In the genomic region with DNA sequence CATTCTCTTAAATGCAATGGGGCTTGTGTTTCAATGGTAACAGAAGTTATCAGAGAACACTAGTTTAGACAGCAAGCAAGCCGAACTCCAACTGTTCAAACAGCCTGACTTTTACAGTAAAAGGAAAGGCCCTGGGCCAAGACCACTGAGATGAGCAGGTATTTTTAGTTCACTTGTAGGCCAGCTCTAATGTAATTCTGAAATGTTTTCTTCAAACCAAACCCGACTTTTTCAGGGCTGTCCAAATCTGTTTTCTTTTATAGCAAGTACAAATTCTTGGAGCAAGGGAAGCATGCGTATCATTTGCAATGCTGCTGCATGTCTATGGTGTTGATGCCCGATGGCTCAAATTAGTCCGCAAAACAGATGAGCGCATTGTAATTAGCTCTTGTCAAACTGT, we compare ENCODE assay signal across 27 cellular contexts.
"Had no signal": no experiment of that assay in that cellular context is flagged by ENCODE, and none has a peak within 500 bp of the region (broad histone marks: within the 10 kb centered on the region; RNA-seq: fewer than 3 reads in every experiment).

No MANE protein-coding gene starts in this region.

- FAIRE-seq: islet of Langerhans, kidney, pancreas had no signal

- DNase-seq: hypothalamus; immature natural killer cell; kidney; left colon; left lung; lower lobe of right lung; mammary epithelial cell; mesenchymal stem cell; naive thymus-derived CD8-positive, alpha-beta T cell; nucleus accumbens; pancreas; posterior cingulate gyrus; retina; right cardiac atrium; stimulated activated CD4-positive, alpha-beta T cell treated with anti-CD3 and anti-CD28 coated beads, Interleukin-12 subunit alpha, Interleukin-12 subunit beta, amount 100 ng/mL, for 4 hours; stimulated activated CD4-positive, alpha-beta T cell treated with anti-CD3 and anti-CD28 coated beads, Interleukin-15, amount 100 ng/mL, for 24 hours; stimulated activated CD4-positive, alpha-beta T cell treated with anti-CD3 and anti-CD28 coated beads, Interleukin-2, amount 100 ng/mL, for 24 hours; stimulated activated CD4-positive, alpha-beta T cell treated with anti-CD3 and anti-CD28 coated beads, Interleukin-4, amount 100 ng/mL, for 1 hour; stimulated activated naive B cell treated with anti-CD40 and anti-IgM and Interleukin-4, amounts not matched to agents 10 μg/mL and 1 μg/mL and 100 μg/mL, for 72 hours; stimulated activated naive CD8-positive, alpha-beta T cell treated with anti-CD3 and anti-CD28 coated beads, Interleukin-15, Interleukin-2, amounts not matched to agents 100 U/mL and 50 U/mL, for 24 hours; stomach; testis; thyroid gland; transverse colon; upper lobe of left lung had no signal

- ATAC-seq: left colon; left lung; lower lobe of right lung; naive thymus-derived CD8-positive, alpha-beta T cell; pancreas; right cardiac atrium; sciatic nerve; stimulated activated naive B cell treated with anti-CD40 and anti-IgM and Interleukin-4, amounts not matched to agents 10 μg/mL and 1 μg/mL and 100 μg/mL, for 72 hours; stimulated activated naive CD8-positive, alpha-beta T cell treated with anti-CD3 and anti-CD28 coated beads, Interleukin-15, Interleukin-2, amounts not matched to agents 100 U/mL and 50 U/mL, for 24 hours had no signal
